In genomic region chr7:120760851-120761250, GRCh38 we compare ENCODE assay signal across 25 cellular contexts.
"Had no signal": no experiment of that assay in that cellular context is flagged by ENCODE, and none has a peak within 500 bp of the region (broad histone marks: within the 10 kb centered on the region; RNA-seq: fewer than 3 reads in every experiment).

No MANE protein-coding gene starts in this region.

- H3K4me3 ChIP-seq: colonic mucosa, esophagus squamous epithelium, gastrocnemius medialis, heart right ventricle, left lung, lower lobe of right lung had no signal

- H3K27ac ChIP-seq: colonic mucosa, epithelial cell of prostate, esophagus squamous epithelium, gastrocnemius medialis, heart right ventricle, left lung, lower lobe of right lung had no signal

- H3K27me3 ChIP-seq: colonic mucosa, esophagus squamous epithelium, gastrocnemius medialis, left lung had no signal

- FAIRE-seq: endometrium, islet of Langerhans, keratinocyte had no signal

- ATAC-seq: effector memory CD8-positive, alpha-beta T cell; esophagus mucosa; gastrocnemius medialis; heart right ventricle; left cardiac atrium; left lung; left ventricle myocardium superior; lower lobe of right lung had no signal

- H3K4me1 ChIP-seq: colonic mucosa, esophagus squamous epithelium, gastrocnemius medialis, heart right ventricle, left lung, lower lobe of right lung had no signal

- H3K36me3 ChIP-seq: colonic mucosa, esophagus squamous epithelium, gastrocnemius medialis, heart right ventricle, left lung, lower lobe of right lung had no signal

- H3K9me3 ChIP-seq: colonic mucosa, esophagus squamous epithelium, gastrocnemius medialis, heart right ventricle, left lung, lower lobe of right lung had no signal

- DNase-seq: colonic mucosa; cortex of kidney; effector CD8-positive, alpha-beta T cell; effector memory CD8-positive, alpha-beta T cell; endodermal cell; erythroblast; esophagus squamous epithelium; foreskin fibroblast; foreskin melanocyte; gastrocnemius medialis; glutamatergic neuron; head of caudate nucleus; heart right ventricle; hippocampal formation; left cardiac atrium; left lung; left ventricle myocardium superior; lower lobe of right lung; mesenchymal stem cell; midbrain had no signal
